10 cellular contexts compared by ENCODE assay signal in the genomic region with DNA sequence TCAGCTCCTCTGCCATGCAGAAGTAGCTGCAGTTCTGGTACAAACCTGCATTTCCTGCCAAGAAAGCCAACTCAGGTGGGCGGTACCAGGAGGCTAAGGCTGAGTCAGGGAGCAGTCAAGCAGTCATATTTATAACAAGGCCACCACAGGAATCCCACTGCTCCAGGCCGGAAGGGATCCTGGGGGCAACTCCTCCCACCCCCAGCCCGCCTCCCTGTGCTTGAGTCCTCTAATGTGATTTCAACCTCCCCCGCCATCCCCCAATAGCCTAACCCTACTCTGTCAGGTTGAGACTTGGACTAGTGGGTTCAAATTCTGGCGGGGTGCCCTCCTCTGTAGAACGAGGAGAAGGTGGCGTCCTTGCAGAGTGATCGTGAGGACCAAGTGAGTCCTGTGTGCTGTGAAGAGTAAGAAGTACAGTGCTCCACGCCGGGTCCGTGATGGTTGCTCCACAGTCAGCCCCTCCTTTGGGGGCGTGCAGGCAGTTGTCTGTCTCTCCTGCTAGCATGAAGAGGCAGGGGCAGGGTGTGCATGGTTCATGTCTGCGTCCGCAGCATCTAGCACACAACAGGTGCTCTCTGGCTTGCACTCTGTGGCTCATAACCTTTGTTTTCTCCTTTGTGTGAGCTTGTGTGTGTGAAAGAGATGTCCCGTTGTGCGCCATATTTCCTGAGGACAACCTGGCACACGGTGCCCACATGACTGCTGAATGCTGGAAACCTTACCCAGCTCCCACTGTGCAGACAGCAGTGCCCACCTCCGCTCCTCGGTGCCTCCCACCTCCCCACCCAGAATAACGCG.
DNase-seq lines count a peak whose midpoint lies in the region; TF ChIP-seq lines count a peak whose summit lies in the region.
"Had no signal": no experiment of that assay in that cellular context is flagged by ENCODE, and none has a peak within 500 bp of the region (broad histone marks: within the 10 kb centered on the region; RNA-seq: fewer than 3 reads in every experiment).

No MANE protein-coding gene starts in this region.

- H3K27ac ChIP-seq in mucosa of rectum (ENCODE audit: low read depth in 2 of 2, low read length in 2 of 2) = peak overlapping the region; percentile 72 to 77

- peaks cover 26 to 30% of the 10 kb centered on the region in 2 donors for H3K4me1 ChIP-seq in mucosa of rectum (ENCODE audit: control insufficient read depth in 2 of 2, insufficient read depth in 2 of 2, low read length in 2 of 2)

- H3K9ac ChIP-seq in mucosa of rectum (ENCODE audit: low read depth in 1 of 2, low read length in 2 of 2) = peak overlapping the region in 1 of 2 donors; percentile 50

- DNase-seq in AG08396 (ENCODE audit: low spot score) (peak; percentile 94), LHCN-M2 (ENCODE audit: low read depth) (peak; percentile 63), choroid plexus epithelial cell (ENCODE audit: low read depth) (peak; percentile 87), SHP77 (lab: John Stamatoyannopoulos, UW) (no peak), NCI-H774 (lab: John Stamatoyannopoulos, UW) (no peak)
- DNase-seq in activated naive CD4-positive, alpha-beta T cell (lab: John Stamatoyannopoulos, UW) = no peak
- DNase-seq in effector CD4-positive, alpha-beta T cell = no peak
- DNase-seq: NCI-H1694 had no signal

- TF ChIP-seq CTCF in choroid plexus epithelial cell (conservative IDR thresholded peaks at IDR 0.05; ENCODE audit: low read depth, low read length) = no peak

- no peaks in the 10 kb centered on the region for H3K9me3 ChIP-seq in mucosa of rectum (ENCODE audit: control insufficient read depth in 2 of 2, low read length in 2 of 2)

- H3K4me3 ChIP-seq in choroid plexus epithelial cell (ENCODE audit: low read depth, low read length) = no peak overlapping the region
- H3K4me3 ChIP-seq in mucosa of rectum (ENCODE audit: low read length in 2 of 2) = no peak overlapping the region
- H3K4me3 ChIP-seq: skin epidermis had no signal

- peaks cover 0 to 2% of the 10 kb centered on the region in 2 donors for H3K36me3 ChIP-seq in mucosa of rectum (ENCODE audit: control insufficient read depth in 2 of 2, insufficient read depth in 2 of 2, low read length in 2 of 2)

- H3K27me3 ChIP-seq in mucosa of rectum (ENCODE audit: control insufficient read depth in 2 of 2, insufficient read depth in 2 of 2, low read length in 2 of 2) = no peaks in the 10 kb centered on the region

Comparison
In these comparisons a context has a peak if more than half of its experiments do, and no peak if none do; other contexts are left out.
1. DNase-seq: peak in AG08396 (single experiment), LHCN-M2 (single experiment) and choroid plexus epithelial cell (single experiment); none in SHP77 (0 of 2), activated naive CD4-positive, alpha-beta T cell (0 of 4), effector CD4-positive, alpha-beta T cell (single experiment) and NCI-H774 (single experiment).